In genomic region chr12:6390084-6390799, GRCh38 we compare ENCODE assay signal across 17 cellular contexts. TPM values are rescaled to one million over a fixed set of nuclear protein-coding genes. Genes with fewer than 3 reads are reported as not detected.
DNase-seq lines count a peak whose midpoint lies in the region; ATAC-seq and TF ChIP-seq lines count a peak whose summit lies in the region.
"Had no signal": no experiment of that assay in that cellular context is flagged by ENCODE, and none has a peak within 500 bp of the region (broad histone marks: within the 10 kb centered on the region; RNA-seq: fewer than 3 reads in every experiment).

No MANE protein-coding gene starts in this region.

- H3K4me3 ChIP-seq in colonic mucosa: no peak overlapping the region
- H3K4me3 ChIP-seq in prostate gland: no peak overlapping the region
- no peak overlapping the region for H3K4me3 ChIP-seq in testis
- H3K4me3 ChIP-seq: HAP-1 had no signal

- intact Hi-C loops in colonic mucosa (cut with DNase I): no loop called here
- intact Hi-C loops in prostate gland (cut with DNase I): no loop called here
- intact Hi-C loops in testis (cut with DNase I; ENCODE audit: low total_unique reads): no loop called here

- TF ChIP-seq CTCF in GM10266 (IDR thresholded peaks at IDR 0.05; ENCODE audit: control insufficient read depth, insufficient read depth, low read depth, missing control alignments) (no peak), colonic mucosa (IDR thresholded peaks at IDR 0.05) (no peak), prostate gland (IDR thresholded peaks at IDR 0.05) (no peak), testis (IDR thresholded peaks at IDR 0.05) (no peak)

- peak overlapping the region; percentile 28 to 71 for H3K9ac ChIP-seq in colonic mucosa (ENCODE audit: low read depth in 2 of 2, low read length in 2 of 2)

- no peaks in the 10 kb centered on the region for H3K27me3 ChIP-seq in colonic mucosa
- H3K27me3 ChIP-seq in prostate gland (replicated peaks; ENCODE audit: insufficient read depth): no peaks in the 10 kb centered on the region
- H3K27me3 ChIP-seq in testis: no peaks in the 10 kb centered on the region

- WGBS in prostate gland: 63% methylated on average over 15 of the region's 15 CpGs
- WGBS in testis, 2 donors: 80 to 86% methylated on average over 15 of the region's 15 CpGs

- TF ChIP-seq POLR2A in prostate gland (IDR thresholded peaks at IDR 0.05) (no peak), testis (IDR thresholded peaks at IDR 0.05) (no peak)

- peak; percentile 11 for DNase-seq in GM10266 (ENCODE audit: extremely low spot score)
- peak; percentile 63 for DNase-seq in colonic mucosa
- DNase-seq in prostate gland (ENCODE audit: low spot score): peak; percentile 21
- DNase-seq in testis: no peak
- no peak for DNase-seq in NCI-H524 (lab: John Stamatoyannopoulos, UW)
- DNase-seq: activated CD4-positive, alpha-beta T cell treated with anti-CD3 and anti-CD28 coated beads, Interleukin-2, amount 50 U/mL, for 4 hours; activated gamma-delta T cell treated with Interleukin-2 at 50 U/mL for 16 hours; DND-41; left cardiac atrium; MM.1S; NCI-H146; PC-3 had no signal

- H3K9me3 ChIP-seq in colonic mucosa: no peaks in the 10 kb centered on the region
- no peaks in the 10 kb centered on the region for H3K9me3 ChIP-seq in prostate gland
- H3K9me3 ChIP-seq in testis: no peaks in the 10 kb centered on the region
- H3K9me3 ChIP-seq: HAP-1 had no signal

- H3K36me3 ChIP-seq in colonic mucosa: no peaks in the 10 kb centered on the region
- H3K36me3 ChIP-seq in prostate gland: no peaks in the 10 kb centered on the region
- no peaks in the 10 kb centered on the region for H3K36me3 ChIP-seq in testis (ENCODE audit: low read depth, missing control alignments)
- H3K36me3 ChIP-seq: HAP-1 had no signal

- ATAC-seq in activated CD4-positive, CD25-positive, alpha-beta regulatory T cell treated with anti-CD3 and anti-CD28 coated beads, Interleukin-2, amount 50 U/mL, for 24 hours: no peak
- ATAC-seq: left cardiac atrium, PC-3 had no signal

- peak overlapping the region; percentile 83 for H3K27ac ChIP-seq in colonic mucosa
- peak overlapping the region; percentile 30 to 74 for H3K27ac ChIP-seq in prostate gland
- no peak overlapping the region for H3K27ac ChIP-seq in testis

- H3K4me1 ChIP-seq in colonic mucosa (peaks cover 9% of the 10 kb centered on the region), prostate gland (replicated peaks) (peaks cover 12% of the 10 kb centered on the region), testis (peaks cover 7% of the 10 kb centered on the region)
- H3K4me1 ChIP-seq: HAP-1 had no signal

RNA-seq across cellular contexts. Expression of gene LTBR, which starts 6.3 kb away (rescaled TPM):
- total RNA-seq in colonic mucosa: 100 to 1,000 TPM in 1 of 2 donors, 10 to 100 TPM in 1; 84.8 to 129 TPM
- 100 to 1,000 TPM; 186 to 264 TPM for total RNA-seq in prostate gland
- 100 to 1,000 TPM in 1 of 2 donors, 10 to 100 TPM in 1; 81.3 to 112 TPM for total RNA-seq in testis
- polyA plus RNA-seq in testis (ENCODE audit: insufficient read depth, low read depth, low replicate concordance): 36.6 TPM

RNA-seq across cellular contexts. Expression of gene SCNN1A, which starts 14.9 kb away (rescaled TPM):
- total RNA-seq in colonic mucosa (100 to 1,000 TPM; 158 to 188 TPM), prostate gland (100 to 1,000 TPM; 128 to 211 TPM), testis (10 to 100 TPM; 22.7 to 43.1 TPM)
- polyA plus RNA-seq in testis (ENCODE audit: insufficient read depth, low read depth, low replicate concordance): 14.6 TPM
- total RNA-seq: neural crest cell; T-helper 1 cell treated with Interleukin-12 subunit alpha and Interleukin-12 subunit beta and Interleukin-4 antibody, amounts not matched to agents 30 ng/mL and 1 ng/mL, for 36 hours had no signal

RNA-seq across cellular contexts. Expression of gene TNFRSF1A, which starts 48.4 kb away (rescaled TPM):
- 100 to 1,000 TPM; 116 to 164 TPM for total RNA-seq in colonic mucosa
- 100 to 1,000 TPM in 1 of 2 donors, 10 to 100 TPM in 1; 91.1 to 168 TPM for total RNA-seq in prostate gland
- total RNA-seq in testis: 100 to 1,000 TPM in 1 of 2 donors, 10 to 100 TPM in 1; 94.6 to 106 TPM
- polyA plus RNA-seq in testis (ENCODE audit: insufficient read depth, low read depth, low replicate concordance): 59.8 TPM

RNA-seq across cellular contexts. Expression of gene CD27, which starts 54.5 kb away (rescaled TPM):
- total RNA-seq in colonic mucosa (1 to 10 TPM; 1.9 to 2.4 TPM), prostate gland (1 to 10 TPM; 1.5 to 2.5 TPM), testis (under 1 TPM in 1 of 2 donors, not detected in 1; 0.74 TPM)
- 3.7 TPM for polyA plus RNA-seq in testis (ENCODE audit: insufficient read depth, low read depth, low replicate concordance)
- total RNA-seq: neural crest cell, PC-3, renal cortical epithelial cell had no signal

Comparison
In these comparisons a context has a peak if more than half of its experiments do, and no peak if none do; other contexts are left out.
1. DNase-seq: peak in GM10266 (single experiment), colonic mucosa (single experiment) and prostate gland (single experiment); none in testis (single experiment) and NCI-H524 (0 of 2).
2. H3K27ac ChIP-seq: peak in colonic mucosa (single experiment) and prostate gland (2 of 2); none in testis (0 of 2).